Comparison of ENCODE assay signal across 11 cellular contexts in genomic region chr1:6275826-6276764, GRCh38.
A peak's percentile ranks its signal among the peaks of the same experiment; 100 is the strongest.
DNase-seq lines count a peak whose midpoint lies in the region; ATAC-seq lines count a peak whose summit lies in the region.
"Had no signal": no experiment of that assay in that cellular context is flagged by ENCODE, and none has a peak within 500 bp of the region (broad histone marks: within the 10 kb centered on the region; RNA-seq: fewer than 3 reads in every experiment).

No MANE protein-coding gene starts in this region.

- ATAC-seq in HG02759 (IDR thresholded peaks at IDR 0.05; ENCODE audit: unreplicated experiment) (no peak), HG02981 (IDR thresholded peaks at IDR 0.05; ENCODE audit: unreplicated experiment) (no peak)

- no peaks in the 10 kb centered on the region for H3K9me3 ChIP-seq in neuron (ENCODE audit: low read length)

- DNase-seq in AG08396 (ENCODE audit: low spot score) (peak; percentile 95), NCI-H82 treated with DMSO at 0.1 percent for 48 hours (lab: John Stamatoyannopoulos, UW; ENCODE audit: unreplicated experiment) (peak; percentile 37), fibroblast of the conjunctiva (ENCODE audit: low read depth) (peak; percentile 62), NCI-H69 (lab: John Stamatoyannopoulos, UW) (no peak)
- no peak for DNase-seq in activated CD4-positive, alpha-beta T cell treated with anti-CD3 and anti-CD28 coated beads for 4 hours
- DNase-seq: CD4-positive, CD25-positive, alpha-beta regulatory T cell; erythroblast; MV-4-11 had no signal

- peak overlapping the region; percentile 20 for H3K4me3 ChIP-seq in neuron (ENCODE audit: low read length)

- H3K4me1 ChIP-seq in neuron (ENCODE audit: insufficient read depth, low read length) = peaks cover 64% of the 10 kb centered on the region

- peaks cover 10% of the 10 kb centered on the region for H3K36me3 ChIP-seq in neuron (ENCODE audit: insufficient read depth, low read length)

- H3K27me3 ChIP-seq in neuron (ENCODE audit: insufficient read depth, low read length) = no peaks in the 10 kb centered on the region

- no peak overlapping the region for H2AFZ ChIP-seq in neuron (ENCODE audit: low read depth, low read length)

Comparison
In these comparisons a context has a peak if more than half of its experiments do, and no peak if none do; other contexts are left out.
1. DNase-seq: peak in AG08396 (single experiment), NCI-H82 treated with DMSO at 0.1 percent for 48 hours (single experiment) and fibroblast of the conjunctiva (single experiment); none in NCI-H69 (single experiment) and activated CD4-positive, alpha-beta T cell treated with anti-CD3 and anti-CD28 coated beads for 4 hours (0 of 2).